18 cellular contexts compared by ENCODE assay signal in genomic region chr1:79128726-79129125, GRCh38.
A peak's percentile ranks its signal among the peaks of the same experiment; 100 is the strongest.
DNase-seq lines count a peak whose midpoint lies in the region; ATAC-seq, FAIRE-seq and TF ChIP-seq lines count a peak whose summit lies in the region.
"Had no signal": no experiment of that assay in that cellular context is flagged by ENCODE, and none has a peak within 500 bp of the region (broad histone marks: within the 10 kb centered on the region; RNA-seq: fewer than 3 reads in every experiment).

No MANE protein-coding gene starts in this region.

- no peaks in the 10 kb centered on the region for H3K79me2 ChIP-seq in ACC112 (ENCODE audit: control insufficient read depth, insufficient read depth, low read length, unreplicated experiment)

- H3K27ac ChIP-seq in ACC112 (ENCODE audit: low read depth, low read length), result peak overlapping the region; percentile 32
- H3K27ac ChIP-seq: C4-2B, pancreas, testis had no signal

- H3K4me3 ChIP-seq in ACC112 (ENCODE audit: low read depth, low read length), result peak overlapping the region; percentile 12; the same call in 1 of the 2 replicates
- H3K4me3 ChIP-seq: GM12878, pancreas, testis had no signal

- no peaks in the 10 kb centered on the region for H3K36me3 ChIP-seq in ACC112 (ENCODE audit: insufficient read depth, low read length)
- H3K36me3 ChIP-seq: pancreas had no signal

- H2AFZ ChIP-seq in ACC112 (ENCODE audit: low read length, unreplicated experiment), result peak overlapping the region; percentile 64

- no peaks in the 10 kb centered on the region for H3K27me3 ChIP-seq in ACC112 (ENCODE audit: insufficient read depth, low read length)
- H3K27me3 ChIP-seq: pancreas, testis had no signal

- peaks cover 12% of the 10 kb centered on the region for H3K4me1 ChIP-seq in ACC112 (ENCODE audit: control insufficient read depth, insufficient read depth, low read length, unreplicated experiment)
- H3K4me1 ChIP-seq: pancreas, testis had no signal

- peak; percentile 71 for DNase-seq in H4 (ENCODE audit: low spot score)
- peak; percentile 18 for DNase-seq in glomerular endothelial cell (ENCODE audit: extremely low read depth, low read depth, low spot score)
- DNase-seq in frontal cortex (ENCODE audit: low spot score in 2 of 2), result no peak
- DNase-seq: activated CD4-positive, CD25-positive, alpha-beta regulatory T cell; activated effector memory CD4-positive, alpha-beta T cell treated with anti-CD3 and anti-CD28 coated beads, Interleukin-2, amount 50 U/mL, for 16 hours; effector memory CD4-positive, alpha-beta T cell; NCI-H2081; pancreas; SIG-M5; stimulated activated CD4-positive, alpha-beta T cell treated with anti-CD3 and anti-CD28 coated beads, Interleukin-4, amount 100 ng/mL, for 24 hours; testis had no signal

- ATAC-seq in SK-N-SH treated with all-trans-retinoic acid at 6 μM for 48 hours (peak; percentile 95), HG03135 (IDR thresholded peaks at IDR 0.05; ENCODE audit: unreplicated experiment) (no peak), GM21360 (IDR thresholded peaks at IDR 0.05; ENCODE audit: unreplicated experiment) (no peak), GM19035 (IDR thresholded peaks at IDR 0.05; ENCODE audit: unreplicated experiment) (no peak)
- ATAC-seq: GM12878, pancreas had no signal

- FAIRE-seq in frontal cortex (lab: Jason Lieb, UNC), result no peak
- FAIRE-seq: GM12878, pancreas had no signal

TF ChIP-seq in SK-N-SH treated with all-trans-retinoic acid at 6 μM for 48 hours, 23 proteins besides CTCF, POLR2A, EP300 and RAD21:
- TF ChIP-seq RARB (CRISPR knock-in tag; IDR thresholded peaks at IDR 0.05) (no peak), CSDC2 (CRISPR knock-in tag; IDR thresholded peaks at IDR 0.05) (no peak), TOX (CRISPR knock-in tag; IDR thresholded peaks at IDR 0.05; ENCODE audit: borderline replicate concordance) (no peak), ZNF565 (CRISPR knock-in tag; conservative IDR thresholded peaks at IDR 0.05; ENCODE audit: low read depth) (no peak), ZNF8 (CRISPR knock-in tag; IDR thresholded peaks at IDR 0.05) (no peak), SNAI2 (CRISPR knock-in tag; IDR thresholded peaks at IDR 0.05) (no peak), PPARA (CRISPR knock-in tag; IDR thresholded peaks at IDR 0.05; ENCODE audit: borderline replicate concordance) (no peak), BACH2 (CRISPR knock-in tag; IDR thresholded peaks at IDR 0.05; ENCODE audit: borderline replicate concordance) (no peak), PATZ1 (CRISPR knock-in tag; IDR thresholded peaks at IDR 0.05; ENCODE audit: borderline replicate concordance) (no peak), ESRRG (CRISPR knock-in tag; IDR thresholded peaks at IDR 0.05) (no peak), OSR1 (CRISPR knock-in tag; IDR thresholded peaks at IDR 0.05) (no peak), ZC3H10 (CRISPR knock-in tag; IDR thresholded peaks at IDR 0.05) (no peak), POU6F1 (CRISPR knock-in tag; IDR thresholded peaks at IDR 0.05; ENCODE audit: borderline replicate concordance, low read depth) (no peak), GLIS3 (CRISPR knock-in tag; IDR thresholded peaks at IDR 0.05) (no peak), ARNTL (CRISPR knock-in tag; IDR thresholded peaks at IDR 0.05; ENCODE audit: borderline replicate concordance, low read depth) (no peak), TCF4 (CRISPR knock-in tag; IDR thresholded peaks at IDR 0.05; ENCODE audit: borderline replicate concordance) (no peak), TSHZ2 (CRISPR knock-in tag; IDR thresholded peaks at IDR 0.05) (no peak), ZFP3 (CRISPR knock-in tag; IDR thresholded peaks at IDR 0.05) (no peak), CSRNP3 (CRISPR knock-in tag; IDR thresholded peaks at IDR 0.05) (no peak), ZNF70 (CRISPR knock-in tag; IDR thresholded peaks at IDR 0.05) (no peak)

Comparison
In these comparisons a context has a peak if more than half of its experiments do, and no peak if none do; other contexts are left out.
1. DNase-seq: peak in H4 (single experiment) and glomerular endothelial cell (single experiment); none in frontal cortex (0 of 2).